ENCODE assay signal across 2 cellular contexts in genomic region chr17:6508519-6509294, GRCh38.
TF ChIP-seq lines count a peak whose summit lies in the region.

No MANE protein-coding gene starts in this region.

TF ChIP-seq in HCT116, 20 proteins besides CTCF, POLR2A, EP300 and RAD21:
- no peak for TF ChIP-seq EZH2 (IDR thresholded peaks at IDR 0.05)
- no peak for TF ChIP-seq POLR2AphosphoS5 (IDR thresholded peaks at IDR 0.05; ENCODE audit: low read depth, low read length)
- TF ChIP-seq MAX (IDR thresholded peaks at IDR 0.05) = no peak
- no peak for TF ChIP-seq ZNF274 (IDR thresholded peaks at IDR 0.05; ENCODE audit: low read depth, low read length)
- TF ChIP-seq REST (IDR thresholded peaks at IDR 0.05; ENCODE audit: low read depth) = no peak
- no peak for TF ChIP-seq ZBTB33 (IDR thresholded peaks at IDR 0.05; ENCODE audit: extremely low read depth, insufficient replicate concordance, low read length)
- TF ChIP-seq ATF3 (IDR thresholded peaks at IDR 0.05) = no peak
- TF ChIP-seq YY1 (IDR thresholded peaks at IDR 0.05; ENCODE audit: extremely low read depth, insufficient replicate concordance, low read depth, low read length) = no peak
- no peak for TF ChIP-seq ZFX (IDR thresholded peaks at IDR 0.05)
- TF ChIP-seq EZH2phosphoT487 (IDR thresholded peaks at IDR 0.05; ENCODE audit: borderline replicate concordance) = no peak
- no peak for TF ChIP-seq SRF (IDR thresholded peaks at IDR 0.05; ENCODE audit: low read depth)

TF ChIP-seq in WTC11, 78 proteins besides CTCF, POLR2A, EP300 and RAD21:
- TF ChIP-seq CREB1 (CRISPR knock-in tag; IDR thresholded peaks at IDR 0.05) = no peak
- no peak for TF ChIP-seq TCF7 (CRISPR knock-in tag; IDR thresholded peaks at IDR 0.05; ENCODE audit: low read depth)
- TF ChIP-seq ZNF317 (CRISPR knock-in tag; IDR thresholded peaks at IDR 0.05; ENCODE audit: borderline replicate concordance, low read depth) = no peak
- TF ChIP-seq ZNF121 (CRISPR knock-in tag; IDR thresholded peaks at IDR 0.05) = no peak
- no peak for TF ChIP-seq FOXP4 (CRISPR knock-in tag; IDR thresholded peaks at IDR 0.05)
- TF ChIP-seq HMGXB4 (CRISPR knock-in tag; IDR thresholded peaks at IDR 0.05) = no peak
- TF ChIP-seq NR1H2 (CRISPR knock-in tag; IDR thresholded peaks at IDR 0.05) = no peak
- TF ChIP-seq ZNF219 (CRISPR knock-in tag; IDR thresholded peaks at IDR 0.05; ENCODE audit: borderline replicate concordance) = no peak
- TF ChIP-seq ZBTB43 (CRISPR knock-in tag; IDR thresholded peaks at IDR 0.05) = no peak
- no peak for TF ChIP-seq TEAD4 (CRISPR knock-in tag; IDR thresholded peaks at IDR 0.05)
- TF ChIP-seq ATF3 (CRISPR knock-in tag; conservative IDR thresholded peaks at IDR 0.05) = no peak
- TF ChIP-seq HMGA2 (CRISPR knock-in tag; IDR thresholded peaks at IDR 0.05) = no peak
